Comparison of ENCODE assay signal across 21 cellular contexts in genomic region chr20:19071442-19071717, GRCh38.
DNase-seq lines count a peak whose midpoint lies in the region; ATAC-seq and TF ChIP-seq lines count a peak whose summit lies in the region.
"Had no signal": no experiment of that assay in that cellular context is flagged by ENCODE, and none has a peak within 500 bp of the region (broad histone marks: within the 10 kb centered on the region; RNA-seq: fewer than 3 reads in every experiment).

No MANE protein-coding gene starts in this region.

- intact Hi-C loops in CD4-positive, alpha-beta T cell (cut with DNase I, micrococcal nuclease) = no loop called here

- CTCF ChIA-PET in CD4-positive, alpha-beta T cell (lab: Charles Lee) = no interaction called here

- POLR2A ChIA-PET in CD4-positive, alpha-beta T cell (lab: Charles Lee) = no interaction called here

- no peaks in the 10 kb centered on the region for H4K20me1 ChIP-seq in Karpas-422 (ENCODE audit: insufficient read depth, low read depth, low read length)

- no peaks in the 10 kb centered on the region for H3K9me2 ChIP-seq in Karpas-422 (replicated peaks; ENCODE audit: insufficient read depth, low read length)

- TF ChIP-seq CTCF in GM20000 (IDR thresholded peaks at IDR 0.05; ENCODE audit: extremely low read depth, missing control alignments) = no peak
- TF ChIP-seq CTCF in CD4-positive, alpha-beta T cell (IDR thresholded peaks at IDR 0.05) = no peak

- H3K27me3 Mint-ChIP-seq in CD4-positive, alpha-beta T cell = no peaks in the 10 kb centered on the region

- H3K4me3 Mint-ChIP-seq in CD4-positive, alpha-beta T cell = no peak overlapping the region
- H3K4me3 Mint-ChIP-seq: nephron progenitor cell had no signal

- ATAC-seq in GM18498 (IDR thresholded peaks at IDR 0.05; ENCODE audit: unreplicated experiment) = peak; percentile 34
- peak; percentile 38 for ATAC-seq in HG02870 (IDR thresholded peaks at IDR 0.05; ENCODE audit: unreplicated experiment)
- ATAC-seq in CD4-positive, alpha-beta T cell (ENCODE audit: poor library complexity) = no peak
- ATAC-seq: right cardiac atrium had no signal

- peak overlapping the region; percentile 75 for H3K9ac ChIP-seq in Karpas-422 (ENCODE audit: low read length)

- H3K4me3 ChIP-seq in Karpas-422 (ENCODE audit: low read length) (peak overlapping the region; percentile 47; the same call in 1 of the 2 replicates), SJCRH30 (no peak overlapping the region)
- H3K4me3 ChIP-seq: dorsolateral prefrontal cortex, SJSA1 had no signal

- H3K9me3 ChIP-seq in Karpas-422 (ENCODE audit: low read length) (no peaks in the 10 kb centered on the region), SJCRH30 (replicated peaks) (no peaks in the 10 kb centered on the region)
- peaks cover 3% of the 10 kb centered on the region for H3K9me3 ChIP-seq in CD4-positive, alpha-beta T cell (ENCODE audit: control insufficient read depth, low read length)

- no peaks in the 10 kb centered on the region for H3K36me3 Mint-ChIP-seq in CD4-positive, alpha-beta T cell (ENCODE audit: low read depth)

- no peak overlapping the region for H3K27ac Mint-ChIP-seq in CD4-positive, alpha-beta T cell
- H3K27ac Mint-ChIP-seq: nephron progenitor cell had no signal

- no peaks in the 10 kb centered on the region for H3K4me1 Mint-ChIP-seq in CD4-positive, alpha-beta T cell (ENCODE audit: low read depth)
- H3K4me1 Mint-ChIP-seq: nephron progenitor cell had no signal

- H3K4me1 ChIP-seq in Karpas-422 (ENCODE audit: low read length) (peaks cover 75% of the 10 kb centered on the region), SJCRH30 (no peaks in the 10 kb centered on the region)
- H3K4me1 ChIP-seq: SJSA1 had no signal

- H3K79me2 ChIP-seq in Karpas-422 (ENCODE audit: low read length) = no peaks in the 10 kb centered on the region

- peaks cover 4% of the 10 kb centered on the region; the same call in 1 of the 2 replicates for H3K36me3 ChIP-seq in Karpas-422 (ENCODE audit: insufficient read depth, low read length)
- H3K36me3 ChIP-seq in SJCRH30 = no peaks in the 10 kb centered on the region
- H3K36me3 ChIP-seq: SJSA1 had no signal

- peaks cover 8% of the 10 kb centered on the region for H3K9me3 Mint-ChIP-seq in CD4-positive, alpha-beta T cell

- H2AFZ ChIP-seq in Karpas-422 (ENCODE audit: low read length) = no peak overlapping the region

- H3K27me3 ChIP-seq in Karpas-422 (ENCODE audit: low read length) (no peaks in the 10 kb centered on the region), SJCRH30 (no peaks in the 10 kb centered on the region)
- no peaks in the 10 kb centered on the region for H3K27me3 ChIP-seq in CD4-positive, alpha-beta T cell (ENCODE audit: control insufficient read depth, insufficient read depth, low read length)
- H3K27me3 ChIP-seq: SJSA1 had no signal

- peak; percentile 39 for DNase-seq in GM20000 (ENCODE audit: low spot score)
- DNase-seq in Karpas-422 = peak; percentile 95
- DNase-seq in central memory CD4-positive, alpha-beta T cell = no peak
- DNase-seq in CD4-positive, alpha-beta T cell = no peak
- no peak for DNase-seq in SJCRH30
- DNase-seq in NCI-H146 treated with DMSO at 0.1 percent for 48 hours (lab: John Stamatoyannopoulos, UW; ENCODE audit: unreplicated experiment) = no peak
- DNase-seq: activated CD8-positive, alpha-beta memory T cell treated with anti-CD3 and anti-CD28 coated beads for 24 hours; activated effector memory CD4-positive, alpha-beta T cell treated with anti-CD3 and anti-CD28 coated beads, Interleukin-2, amount 50 U/mL, for 16 hours; dorsolateral prefrontal cortex; H7; hypothalamus; NCI-H187 treated with DMSO at 0.1 percent for 48 hours; NCI-H82; nephron progenitor cell; right cardiac atrium; stimulated activated CD4-positive, alpha-beta T cell treated with anti-CD3 and anti-CD28 coated beads, Interleukin-4, amount 100 ng/mL, for 4 hours; stimulated activated naive CD4-positive, alpha-beta T cell treated with Interleukin-2 at 50 U/mL for 16 hours had no signal

- peak overlapping the region; percentile 100 for H3K27ac ChIP-seq in Karpas-422 (ENCODE audit: low read length)
- H3K27ac ChIP-seq in CD4-positive, alpha-beta T cell (ENCODE audit: low read depth, low read length) = no peak overlapping the region
- no peak overlapping the region for H3K27ac ChIP-seq in SJCRH30
- H3K27ac ChIP-seq: dorsolateral prefrontal cortex, HL-60, SJSA1 had no signal

- peak overlapping the region; percentile 74 for H3K4me2 ChIP-seq in Karpas-422 (ENCODE audit: low read depth, low read length, poor library complexity, severe bottlenecking)

Comparison
In these comparisons a context has a peak if more than half of its experiments do, and no peak if none do; other contexts are left out.
1. DNase-seq: peak in GM20000 (single experiment) and Karpas-422 (single experiment); none in central memory CD4-positive, alpha-beta T cell (single experiment), CD4-positive, alpha-beta T cell (0 of 10), SJCRH30 (0 of 2) and NCI-H146 treated with DMSO at 0.1 percent for 48 hours (single experiment).